17 cellular contexts compared by ENCODE assay signal in the genomic region with DNA sequence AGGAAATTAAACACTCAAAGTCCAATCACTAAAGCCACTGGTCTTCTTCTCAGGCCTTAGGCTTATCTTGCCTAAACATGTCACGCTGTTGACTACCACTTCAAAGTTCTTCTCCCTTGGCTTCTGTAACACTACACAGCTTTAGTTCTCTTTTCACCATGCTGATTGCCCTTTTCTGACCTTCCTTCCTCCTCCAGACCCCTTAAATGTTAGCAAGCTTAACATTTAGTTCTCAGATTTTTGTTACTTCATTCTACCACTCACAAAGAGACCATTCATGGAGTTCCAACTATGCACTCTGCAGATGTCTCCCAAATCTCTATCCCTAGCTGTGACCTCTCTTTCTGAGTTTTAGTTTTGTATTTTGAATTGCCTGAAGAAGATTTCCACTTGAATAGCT.
A peak's percentile ranks its signal among the peaks of the same experiment; 100 is the strongest.
DNase-seq lines count a peak whose midpoint lies in the region; ATAC-seq and TF ChIP-seq lines count a peak whose summit lies in the region.
"Had no signal": no experiment of that assay in that cellular context is flagged by ENCODE, and none has a peak within 500 bp of the region (broad histone marks: within the 10 kb centered on the region; RNA-seq: fewer than 3 reads in every experiment).

No MANE protein-coding gene starts in this region.

- H3K36me3 ChIP-seq in mammary epithelial cell (ENCODE audit: insufficient read depth, low read length) (no peaks in the 10 kb centered on the region), breast epithelium (peaks cover 3% of the 10 kb centered on the region), left lung (peaks cover 0 to 48% of the 10 kb centered on the region in 2 donors), stomach (peaks cover 4 to 79% (median 59%) of the 10 kb centered on the region in 4 donors)

- DNase-seq in mammary epithelial cell (no peak), breast epithelium (ENCODE audit: low spot score in 2 of 2) (no peak), left lung (no peak), NCI-H2081 (lab: John Stamatoyannopoulos, UW) (no peak), stomach (no peak)
- DNase-seq in central memory CD8-positive, alpha-beta T cell (ENCODE audit: low spot score in 2 of 2), result no peak
- DNase-seq in stimulated activated CD4-positive, alpha-beta T cell treated with anti-CD3 and anti-CD28 coated beads, Interleukin-2, amount 100 ng/mL, for 24 hours, result no peak
- DNase-seq: activated CD4-positive, CD25-positive, alpha-beta regulatory T cell treated with anti-CD3 and anti-CD28 coated beads, Interleukin-2, amount 50 U/mL, for 72 hours; activated naive CD8-positive, alpha-beta T cell treated with anti-CD3 and anti-CD28 coated beads, Interleukin-2, amount 50 U/mL, for 24 hours; esophagus squamous epithelium; NCI-H1436 treated with DMSO at 0.1 percent for 48 hours; NCI-H82; PC-9; T-helper 2 cell had no signal

- peak overlapping the region; percentile 27 for H3K4me2 ChIP-seq in mammary epithelial cell (ENCODE audit: insufficient read depth, low read depth, low read length)
- H3K4me2 ChIP-seq: PC-9 had no signal

- H3K4me3 ChIP-seq in mammary epithelial cell (replicated peaks in 1 of 3; ENCODE audit: insufficient read depth in 1 of 3, low read depth in 2 of 3, low read length in 3 of 3), result no peak overlapping the region
- no peak overlapping the region for H3K4me3 ChIP-seq in breast epithelium
- no peak overlapping the region for H3K4me3 ChIP-seq in left lung
- H3K4me3 ChIP-seq in stomach, result no peak overlapping the region
- H3K4me3 ChIP-seq: esophagus squamous epithelium, PC-9, SJSA1, vagina had no signal

- dilution Hi-C loops in mammary epithelial cell (cut with HindIII; ENCODE audit: low sequenced_read_pairs), result no loop called here

- intact Hi-C loops in mammary epithelial cell (cut with micrococcal nuclease) (no loop called here), breast epithelium (cut with DNase I; ENCODE audit: low total_unique reads) (no loop called here), left lung (cut with DNase I) (no loop called here), stomach (cut with DNase I; ENCODE audit: low total_unique reads) (no loop called here)

- no peak overlapping the region for H3K4me3 Mint-ChIP-seq in central memory CD8-positive, alpha-beta T cell
- H3K4me3 Mint-ChIP-seq: activated naive CD8-positive, alpha-beta T cell treated with anti-CD3 and anti-CD28 coated beads, Interleukin-2, amount 50 U/mL, for 24 hours had no signal

- H3K27me3 Mint-ChIP-seq in central memory CD8-positive, alpha-beta T cell, result no peaks in the 10 kb centered on the region
- H3K27me3 Mint-ChIP-seq: activated naive CD8-positive, alpha-beta T cell treated with anti-CD3 and anti-CD28 coated beads, Interleukin-2, amount 50 U/mL, for 24 hours had no signal

- peaks cover 5% of the 10 kb centered on the region for H3K4me1 Mint-ChIP-seq in central memory CD8-positive, alpha-beta T cell

- TF ChIP-seq POLR2A in breast epithelium (IDR thresholded peaks at IDR 0.05) (no peak), stomach (IDR thresholded peaks at IDR 0.05) (no peak)

- H3K27ac ChIP-seq in mammary epithelial cell (ENCODE audit: insufficient read depth, low read depth, low read length), result no peak overlapping the region
- H3K27ac ChIP-seq in breast epithelium, result no peak overlapping the region
- no peak overlapping the region for H3K27ac ChIP-seq in left lung
- peak overlapping the region; percentile 28 for H3K27ac ChIP-seq in temporal lobe (ENCODE audit: low read depth, low read length)
- H3K27ac ChIP-seq in stomach, result no peak overlapping the region
- H3K27ac ChIP-seq: esophagus squamous epithelium, PC-9, SJSA1, vagina had no signal

- H3K9me3 ChIP-seq in mammary epithelial cell (replicated peaks; ENCODE audit: insufficient read depth, low read length), result no peaks in the 10 kb centered on the region
- no peaks in the 10 kb centered on the region for H3K9me3 ChIP-seq in breast epithelium
- H3K9me3 ChIP-seq in left lung, result no peaks in the 10 kb centered on the region
- no peaks in the 10 kb centered on the region for H3K9me3 ChIP-seq in stomach
- H3K9me3 ChIP-seq: esophagus squamous epithelium, SJSA1, vagina had no signal

- H3K4me1 ChIP-seq in mammary epithelial cell (ENCODE audit: insufficient read depth, low read length) (peaks cover 5% of the 10 kb centered on the region), breast epithelium (no peaks in the 10 kb centered on the region), left lung (peaks cover 0 to 2% of the 10 kb centered on the region in 2 donors), stomach (no peaks in the 10 kb centered on the region)
- H3K4me1 ChIP-seq: SJSA1 had no signal

- BruUV-seq in mammary epithelial cell (replicated peaks; lab: Mats Ljungman, UMichigan), result no TSS peak

- CTCF ChIA-PET in mammary epithelial cell (lab: Charles Lee; ENCODE audit: low non-redundant PET), result no interaction called here

- H2AFZ ChIP-seq in mammary epithelial cell (ENCODE audit: low read depth, low read length), result peak overlapping the region; percentile 40
- H2AFZ ChIP-seq: PC-9 had no signal

- TF ChIP-seq EP300 in stomach (IDR thresholded peaks at IDR 0.05), result no peak

- TF ChIP-seq CTCF in mammary epithelial cell (conservative IDR thresholded peaks at IDR 0.05 in 1 of 2, IDR thresholded peaks at IDR 0.05 in 1 of 2; ENCODE audit: extremely low read depth in 1 of 2, insufficient read depth in 1 of 2, low read depth in 1 of 2, low read length in 2 of 2) (no peak), breast epithelium (IDR thresholded peaks at IDR 0.05) (no peak), left lung (IDR thresholded peaks at IDR 0.05) (no peak), stomach (IDR thresholded peaks at IDR 0.05) (no peak)

- 20% methylated on average over 1 of the region's 1 CpG for WGBS in mammary epithelial cell (ENCODE audit: low coverage, missing lambda C conversion rate)
- WGBS in stomach, 5 donors, result 53 to 77% (median 65%) methylated on average over 1 of the region's 1 CpG

- peaks cover 36% of the 10 kb centered on the region for H3K36me3 Mint-ChIP-seq in central memory CD8-positive, alpha-beta T cell (ENCODE audit: insufficient read depth)

- ATAC-seq in central memory CD8-positive, alpha-beta T cell (replicated peaks; ENCODE audit: extremely low read depth, poor library complexity, severe bottlenecking), result no peak
- peak; percentile 49 for ATAC-seq in left lung
- ATAC-seq: activated naive CD8-positive, alpha-beta T cell treated with anti-CD3 and anti-CD28 coated beads, Interleukin-2, amount 50 U/mL, for 24 hours had no signal

- H3K27me3 ChIP-seq in mammary epithelial cell (ENCODE audit: insufficient read depth, low read length) (no peaks in the 10 kb centered on the region), breast epithelium (no peaks in the 10 kb centered on the region), left lung (no peaks in the 10 kb centered on the region), stomach (no peaks in the 10 kb centered on the region)
- H3K27me3 ChIP-seq: esophagus squamous epithelium, SJSA1, vagina had no signal

- no peaks in the 10 kb centered on the region for H3K9me3 Mint-ChIP-seq in central memory CD8-positive, alpha-beta T cell
- H3K9me3 Mint-ChIP-seq: activated naive CD8-positive, alpha-beta T cell treated with anti-CD3 and anti-CD28 coated beads, Interleukin-2, amount 50 U/mL, for 24 hours had no signal

- no peak overlapping the region for H3K9ac ChIP-seq in mammary epithelial cell (ENCODE audit: insufficient read depth, low read length)

- H4K20me1 ChIP-seq in mammary epithelial cell (ENCODE audit: insufficient read depth, low read length), result no peaks in the 10 kb centered on the region

- in situ Hi-C loops in mammary epithelial cell (cut with MboI; ENCODE audit: low sequenced_read_pairs in 2 of 2), result no loop called here

- peak overlapping the region; percentile 67 for H3K27ac Mint-ChIP-seq in central memory CD8-positive, alpha-beta T cell (ENCODE audit: low read depth)
- H3K27ac Mint-ChIP-seq: activated naive CD8-positive, alpha-beta T cell treated with anti-CD3 and anti-CD28 coated beads, Interleukin-2, amount 50 U/mL, for 24 hours had no signal

- no peaks in the 10 kb centered on the region for H3K79me2 ChIP-seq in mammary epithelial cell (ENCODE audit: insufficient read depth, low read length)
